ENCODE assay signal across 11 cellular contexts in genomic region chr12:8989425-8989824, GRCh38. TPM values are rescaled to one million over a fixed set of nuclear protein-coding genes. Genes with fewer than 3 reads are reported as not detected.
DNase-seq lines count a peak whose midpoint lies in the region; ATAC-seq and TF ChIP-seq lines count a peak whose summit lies in the region.
"Had no signal": no experiment of that assay in that cellular context is flagged by ENCODE, and none has a peak within 500 bp of the region (broad histone marks: within the 10 kb centered on the region; RNA-seq: fewer than 3 reads in every experiment).

Gene KLRG1 (plus strand): TSS chr12:8989546. CDS start chr12:8989636, 90 bp downstream.

- H3K79me1 ChIP-seq in trophoblast cell (ENCODE audit: low read length) = no peaks in the 10 kb centered on the region

- no peak within 1 kb of the TSS for H4K91ac ChIP-seq in trophoblast cell (ENCODE audit: low read depth, low read length)

- H3K18ac ChIP-seq in trophoblast cell (ENCODE audit: low read length) = no peak within 1 kb of the TSS

- peak within 1 kb of the TSS in 1 of 2 donors; percentile 30 for H3K27ac Mint-ChIP-seq in activated naive CD4-positive, alpha-beta T cell treated with anti-CD3 and anti-CD28 coated beads, Interleukin-2, amount 50 U/mL, for 72 hours

- no peak within 1 kb of the TSS for H3K4ac ChIP-seq in trophoblast cell (ENCODE audit: low read depth, low read length)

- no peak within 1 kb of the TSS for H3K23ac ChIP-seq in trophoblast cell (ENCODE audit: low read length)

- H3K4me3 ChIP-seq in GM06990 (replicated peaks; ENCODE audit: low read depth, low read length) (no peak within 1 kb of the TSS), NB4 (ENCODE audit: low read depth, low read length) (no peak within 1 kb of the TSS), trophoblast cell (ENCODE audit: low read depth, low read length) (no peak within 1 kb of the TSS), testis (no peak within 1 kb of the TSS)
- H3K4me3 ChIP-seq: left lung had no signal

- H3K4me2 ChIP-seq in trophoblast cell (ENCODE audit: low read length) = no peak within 1 kb of the TSS

- no peak within 1 kb of the TSS for H4K8ac ChIP-seq in trophoblast cell (ENCODE audit: low read depth, low read length)

- no peaks in the 10 kb centered on the region for H3K9me3 Mint-ChIP-seq in activated naive CD4-positive, alpha-beta T cell treated with anti-CD3 and anti-CD28 coated beads, Interleukin-2, amount 50 U/mL, for 72 hours

- DNase-seq in GM06990 (ENCODE audit: extremely low read depth, insufficient read length) = peak; percentile 33
- DNase-seq in NB4 (ENCODE audit: low read depth) = peak; percentile 34
- no peak for DNase-seq in activated naive CD4-positive, alpha-beta T cell treated with anti-CD3 and anti-CD28 coated beads, Interleukin-2, amount 50 U/mL, for 72 hours (ENCODE audit: low spot score in 2 of 2)
- peak; percentile 43 for DNase-seq in pulmonary artery endothelial cell (ENCODE audit: low read depth, low spot score)
- no peak for DNase-seq in trophoblast cell
- no peak for DNase-seq in testis
- no peak for DNase-seq in ecto neural progenitor cell (ENCODE audit: low spot score)
- DNase-seq: glutamatergic neuron, left lung, NCI-H226, WERI-Rb-1 had no signal

- peaks cover 0 to 7% of the 10 kb centered on the region in 2 donors for H3K36me3 Mint-ChIP-seq in activated naive CD4-positive, alpha-beta T cell treated with anti-CD3 and anti-CD28 coated beads, Interleukin-2, amount 50 U/mL, for 72 hours

- H3K9me3 ChIP-seq in trophoblast cell (ENCODE audit: insufficient read depth, low read depth, low read length) (no peaks in the 10 kb centered on the region), testis (no peaks in the 10 kb centered on the region)
- H3K9me3 ChIP-seq: left lung had no signal

- H3K9ac ChIP-seq in trophoblast cell (ENCODE audit: low read length) = no peak within 1 kb of the TSS

- ATAC-seq in activated naive CD4-positive, alpha-beta T cell treated with anti-CD3 and anti-CD28 coated beads, Interleukin-2, amount 50 U/mL, for 72 hours = peak; percentile 62 to 77
- ATAC-seq: left lung had no signal

- H2AK5ac ChIP-seq in trophoblast cell (ENCODE audit: low read length) = no peak within 1 kb of the TSS

- no peak within 1 kb of the TSS for H3K14ac ChIP-seq in trophoblast cell (ENCODE audit: low read length)

- no CpG with 5 or more reads among the region's 2 CpGs for WGBS in trophoblast cell (ENCODE audit: extremely low coverage, insufficient coverage, insufficient read length)
- 78 to 88% methylated on average over 2 of the region's 2 CpGs for WGBS in testis, 2 donors

- H3K27me3 ChIP-seq in GM06990 (replicated peaks; ENCODE audit: control insufficient read depth, insufficient read depth, low read length) (no peaks in the 10 kb centered on the region), trophoblast cell (ENCODE audit: insufficient read depth, low read length) (no peaks in the 10 kb centered on the region), testis (no peaks in the 10 kb centered on the region)
- H3K27me3 ChIP-seq: left lung had no signal

- no peak within 1 kb of the TSS for H2BK12ac ChIP-seq in trophoblast cell (ENCODE audit: low read length)

- intact Hi-C loops in testis (cut with DNase I; ENCODE audit: low total_unique reads) = no loop called here

- H3K4me1 ChIP-seq in trophoblast cell (ENCODE audit: control insufficient read depth in 1 of 2, insufficient read depth in 2 of 2, low read length in 2 of 2) = no peaks in the 10 kb centered on the region
- H3K4me1 ChIP-seq in testis = no peaks in the 10 kb centered on the region

- H3K27ac ChIP-seq in trophoblast cell (ENCODE audit: low read depth, low read length) (no peak within 1 kb of the TSS), testis (no peak within 1 kb of the TSS)
- H3K27ac ChIP-seq: left lung, WERI-Rb-1 had no signal

- H3K79me2 ChIP-seq in trophoblast cell (ENCODE audit: control insufficient read depth, insufficient read depth, low read length, poor library complexity) = no peaks in the 10 kb centered on the region

- TF ChIP-seq POLR2A in NB4 (IDR thresholded peaks at IDR 0.05; ENCODE audit: extremely low read depth, insufficient read length) (no peak), testis (IDR thresholded peaks at IDR 0.05) (no peak)

- H2AFZ ChIP-seq in trophoblast cell (ENCODE audit: insufficient read depth, low read length, poor library complexity) = no peak within 1 kb of the TSS

- H2BK120ac ChIP-seq in trophoblast cell (ENCODE audit: insufficient read depth, low read length, poor library complexity) = no peak within 1 kb of the TSS

- H4K12ac ChIP-seq in trophoblast cell (ENCODE audit: low read depth, low read length) = no peak within 1 kb of the TSS

- TF ChIP-seq CTCF in GM06990 (IDR thresholded peaks at IDR 0.05; ENCODE audit: insufficient read depth, low read length, poor library complexity, severe bottlenecking) (no peak), NB4 (IDR thresholded peaks at IDR 0.05; ENCODE audit: low read depth, low read length) (no peak), testis (IDR thresholded peaks at IDR 0.05) (no peak)

- H3K36me3 ChIP-seq in GM06990 (ENCODE audit: control insufficient read depth, insufficient read depth, low read length) = no peaks in the 10 kb centered on the region
- H3K36me3 ChIP-seq in trophoblast cell (ENCODE audit: control insufficient read depth in 1 of 2, insufficient read depth in 2 of 2, low read length in 2 of 2) = no peaks in the 10 kb centered on the region
- no peaks in the 10 kb centered on the region for H3K36me3 ChIP-seq in testis (ENCODE audit: low read depth, missing control alignments)
- H3K36me3 ChIP-seq: left lung, WERI-Rb-1 had no signal

- no peak within 1 kb of the TSS for H2BK5ac ChIP-seq in trophoblast cell (ENCODE audit: low read depth, low read length, poor library complexity)

RNA-seq across cellular contexts. Expression of gene KLRG1, which starts in this region (rescaled TPM):
- 1 to 10 TPM; 1.6 to 2.7 TPM for total RNA-seq in activated naive CD4-positive, alpha-beta T cell treated with anti-CD3 and anti-CD28 coated beads, Interleukin-2, amount 50 U/mL, for 72 hours
- total RNA-seq in pulmonary artery endothelial cell = 7.9 and 10.0 TPM in 2 replicates
- polyA plus RNA-seq in trophoblast cell (2013) = 0.77 and 0.97 TPM in 2 replicates
- total RNA-seq in testis = 1 to 10 TPM; 3.5 to 4.6 TPM
- 2.4 TPM for polyA plus RNA-seq in testis (ENCODE audit: insufficient read depth, low read depth, low replicate concordance)

Comparison
In these comparisons a context has a peak if more than half of its experiments do, and no peak if none do; other contexts are left out.
1. DNase-seq: peak in GM06990 (single experiment), NB4 (single experiment) and pulmonary artery endothelial cell (single experiment); none in activated naive CD4-positive, alpha-beta T cell treated with anti-CD3 and anti-CD28 coated beads, Interleukin-2, amount 50 U/mL, for 72 hours (0 of 2), trophoblast cell (0 of 2), testis (single experiment) and ecto neural progenitor cell (single experiment).